24 cellular contexts compared by ENCODE assay signal in genomic region chr2:219525533-219526232, GRCh38. TPM values are rescaled to one million over a fixed set of nuclear protein-coding genes. Genes with fewer than 3 reads are reported as not detected.
DNase-seq lines count a peak whose midpoint lies in the region; ATAC-seq and TF ChIP-seq lines count a peak whose summit lies in the region.
"Had no signal": no experiment of that assay in that cellular context is flagged by ENCODE, and none has a peak within 500 bp of the region (broad histone marks: within the 10 kb centered on the region; RNA-seq: fewer than 3 reads in every experiment).

No MANE protein-coding gene starts in this region.

- TF ChIP-seq CTCF in nephron (IDR thresholded peaks at IDR 0.05; ENCODE audit: unreplicated experiment in 3 of 3) = no peak
- no peak for TF ChIP-seq CTCF in left lung (IDR thresholded peaks at IDR 0.05)

- intact Hi-C loops in left lung (cut with DNase I) = loop anchor here in 1 of 2 donors (5.0 kb wide), 1 partner anchor 48 kb away; no protein-coding TSS in a partner anchor

- H3K4me1 Mint-ChIP-seq in nephron = peaks cover 50% of the 10 kb centered on the region

- DNase-seq in ELF-1 (ENCODE audit: low read depth, low spot score) = peak; percentile 87
- peak; percentile 46 for DNase-seq in NCI-H2227 treated with DMSO at 0.1 percent for 48 hours (lab: John Stamatoyannopoulos, UW)
- DNase-seq in astrocyte of the hippocampus (ENCODE audit: low read depth, low spot score) = peak; percentile 39
- no peak for DNase-seq in NCI-H146 treated with DMSO at 0.1 percent for 48 hours (lab: John Stamatoyannopoulos, UW; ENCODE audit: unreplicated experiment)
- DNase-seq in hippocampal formation (lab: John Stamatoyannopoulos, UW) = no peak
- no peak for DNase-seq in left lung
- DNase-seq: activated CD4-positive, alpha-beta T cell treated with anti-CD3 and anti-CD28 coated beads for 48 hours; activated CD8-positive, alpha-beta memory T cell treated with anti-CD3 and anti-CD28 coated beads, Interleukin-2, amount 50 U/mL, for 4 hours; activated effector memory CD4-positive, alpha-beta T cell treated with Interleukin-2 at 50 U/mL for 16 hours; caudate nucleus; esophagus squamous epithelium; NCI-H2029; NCI-H526; PC-9; stimulated activated CD4-positive, alpha-beta T cell treated with anti-CD3 and anti-CD28 coated beads, Interleukin-15, amount 100 ng/mL, for 24 hours; stimulated activated naive B cell treated with anti-CD40 and anti-IgM and Interleukin-4, amounts not matched to agents 10 μg/mL and 1 μg/mL and 100 μg/mL, for 72 hours; T-helper 9 cell had no signal

- no peaks in the 10 kb centered on the region for H3K9me3 Mint-ChIP-seq in nephron
- H3K9me3 Mint-ChIP-seq: stimulated activated naive B cell treated with anti-CD40 and anti-IgM and Interleukin-4, amounts not matched to agents 10 μg/mL and 1 μg/mL and 100 μg/mL, for 72 hours had no signal

- peak overlapping the region; percentile 19 to 50 (median 31) for H3K4me3 Mint-ChIP-seq in nephron
- H3K4me3 Mint-ChIP-seq: stimulated activated naive B cell treated with anti-CD40 and anti-IgM and Interleukin-4, amounts not matched to agents 10 μg/mL and 1 μg/mL and 100 μg/mL, for 72 hours had no signal

- no peaks in the 10 kb centered on the region for H3K36me3 ChIP-seq in left lung
- H3K36me3 ChIP-seq: esophagus squamous epithelium, SJSA1 had no signal

- peaks cover 55 to 100% of the 10 kb centered on the region in 2 donors for H3K27me3 ChIP-seq in left lung

- H3K27me3 Mint-ChIP-seq in nephron (ENCODE audit: low read depth) = peaks cover 49% of the 10 kb centered on the region

- peak overlapping the region; percentile 19 to 56 (median 31) for H3K27ac Mint-ChIP-seq in nephron
- H3K27ac Mint-ChIP-seq: stimulated activated naive B cell treated with anti-CD40 and anti-IgM and Interleukin-4, amounts not matched to agents 10 μg/mL and 1 μg/mL and 100 μg/mL, for 72 hours had no signal

- H3K4me1 ChIP-seq in left lung = peaks cover 0 to 12% of the 10 kb centered on the region in 2 donors

- H3K4me3 ChIP-seq in left lung = no peak overlapping the region
- H3K4me3 ChIP-seq: esophagus squamous epithelium, PC-9, SJSA1 had no signal

- H3K27ac ChIP-seq in left lung = no peak overlapping the region
- H3K27ac ChIP-seq: esophagus squamous epithelium, PC-9, SJSA1 had no signal

- ATAC-seq in HG03520 (IDR thresholded peaks at IDR 0.05; ENCODE audit: unreplicated experiment) (no peak), left lung (no peak)
- ATAC-seq: HepG2; stimulated activated naive B cell treated with anti-CD40 and anti-IgM and Interleukin-4, amounts not matched to agents 10 μg/mL and 1 μg/mL and 100 μg/mL, for 72 hours had no signal

- H3K9me3 ChIP-seq in left lung = no peaks in the 10 kb centered on the region
- H3K9me3 ChIP-seq: esophagus squamous epithelium, SJSA1 had no signal

- H3K36me3 Mint-ChIP-seq in nephron (ENCODE audit: low read depth) = no peaks in the 10 kb centered on the region
- H3K36me3 Mint-ChIP-seq: stimulated activated naive B cell treated with anti-CD40 and anti-IgM and Interleukin-4, amounts not matched to agents 10 μg/mL and 1 μg/mL and 100 μg/mL, for 72 hours had no signal

RNA-seq across cellular contexts. Expression of gene ASIC4, which starts 11.4 kb away (rescaled TPM):
- total RNA-seq in left lung = not detected
- total RNA-seq: esophagus squamous epithelium, HepG2, MCF 10A, mesenteric fat pad, renal cortical epithelial cell, SJSA1 had no signal

RNA-seq across cellular contexts. Expression of gene CHPF, which starts 17.9 kb away (rescaled TPM):
- total RNA-seq in left lung = 100 to 1,000 TPM in 1 of 2 donors, 10 to 100 TPM in 1; 61.6 to 114 TPM

RNA-seq across cellular contexts. Expression of gene TMEM198, which starts 18.1 kb away (rescaled TPM):
- 1 to 10 TPM; 2.9 to 3.5 TPM for total RNA-seq in left lung

RNA-seq across cellular contexts. Expression of gene GMPPA, which starts 27.0 kb away (rescaled TPM):
- 10 to 100 TPM; 43.7 to 50.1 TPM for total RNA-seq in left lung

RNA-seq across cellular contexts. Expression of gene OBSL1, which starts 45.7 kb away (rescaled TPM):
- 10 to 100 TPM; 43.4 to 65.0 TPM for total RNA-seq in left lung

Comparison
In these comparisons a context has a peak if more than half of its experiments do, and no peak if none do; other contexts are left out.
1. DNase-seq: peak in ELF-1 (single experiment), NCI-H2227 treated with DMSO at 0.1 percent for 48 hours (single experiment) and astrocyte of the hippocampus (single experiment); none in NCI-H146 treated with DMSO at 0.1 percent for 48 hours (single experiment), hippocampal formation (0 of 2) and left lung (0 of 2).